In genomic region chr7:87336136-87336535, GRCh38 we compare ENCODE assay signal across 19 cellular contexts.
"Had no signal": no experiment of that assay in that cellular context is flagged by ENCODE, and none has a peak within 500 bp of the region (broad histone marks: within the 10 kb centered on the region; RNA-seq: fewer than 3 reads in every experiment).

No MANE protein-coding gene starts in this region.

- H3K9me3 ChIP-seq: MG63 had no signal

- ATAC-seq: HepG2 had no signal

- H3K4me3 ChIP-seq: MG63 had no signal

- H3K27ac ChIP-seq: RWPE1 had no signal

- DNase-seq: IMR-90, KG1, MG63, NCI-H1092, NCI-H1436, NCI-H187, NCI-H2029, NCI-H2081 treated with DMSO at 0.1 percent for 48 hours, NCI-H2171, NCI-H226, NCI-H446, NCI-H510A, NCI-H524 treated with DMSO at 0.1 percent for 48 hours, NCI-H69, NCI-H774, SHP77, SK-N-SH had no signal

- H3K36me3 ChIP-seq: MG63 had no signal

- H3K9ac ChIP-seq: SK-N-SH had no signal

- H3K27me3 ChIP-seq: MG63 had no signal
